Comparison of ENCODE assay signal across 8 cellular contexts in the genomic region with DNA sequence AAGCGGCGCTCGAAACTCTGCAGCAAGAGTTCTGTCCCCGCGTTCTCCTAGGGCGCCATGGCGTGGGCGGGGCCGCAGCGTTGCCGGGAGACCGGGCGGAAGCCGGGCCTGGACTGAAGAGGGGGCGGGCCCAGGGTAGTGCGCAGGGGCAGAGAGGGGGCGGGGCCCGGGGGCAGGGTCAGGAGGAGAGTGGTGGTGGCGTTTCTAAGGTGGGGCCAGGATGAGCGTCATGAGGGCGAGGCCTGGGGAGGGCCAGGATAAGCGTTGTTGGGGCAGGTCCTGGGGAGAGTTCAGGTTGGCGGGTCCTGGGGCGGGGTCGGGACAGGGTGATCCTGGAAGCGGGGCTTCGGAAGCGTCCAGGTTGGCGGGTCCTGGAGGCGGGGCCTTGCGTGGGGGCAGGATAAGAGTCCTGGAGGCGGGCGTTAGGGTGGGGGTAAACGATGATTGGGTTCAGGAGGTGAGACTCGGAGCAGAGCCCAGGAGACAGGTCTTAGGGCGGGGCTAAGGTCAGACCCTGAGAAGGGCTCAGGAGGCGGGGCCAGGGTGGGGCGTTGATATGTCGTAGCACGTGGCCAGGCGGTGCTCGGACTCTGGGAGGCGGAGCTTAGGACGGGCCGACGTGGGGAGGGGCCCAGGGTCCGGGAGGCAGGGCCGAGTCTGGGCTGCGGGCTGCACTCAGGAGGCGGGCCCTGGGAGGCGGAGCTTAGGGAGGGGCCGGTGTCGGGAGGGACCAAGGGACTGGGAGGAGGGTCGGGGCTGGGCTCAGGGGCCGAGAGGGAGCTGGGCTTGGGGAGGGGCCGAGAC.
DNase-seq lines count a peak whose midpoint lies in the region; ATAC-seq and TF ChIP-seq lines count a peak whose summit lies in the region.
"Not testable (repeated sequence)": the region's sequence is repeated elsewhere in the genome, so short reads cannot be mapped to it uniquely, and the experiment has no call there.

No MANE protein-coding gene starts in this region.

- not testable (repeated sequence) for H3K4me1 Mint-ChIP-seq in IgD-negative memory B cell
- peaks cover 25% of the 10 kb centered on the region for H3K4me1 Mint-ChIP-seq in activated T-cell treated with anti-CD3 and anti-CD28 coated beads, Interleukin-2, amount 50 U/mL, for 24 hours (ENCODE audit: low read depth)

- not testable (repeated sequence) for H3K9me3 Mint-ChIP-seq in IgD-negative memory B cell; activated T-cell treated with anti-CD3 and anti-CD28 coated beads, Interleukin-2, amount 50 U/mL, for 24 hours

- H3K4me1 ChIP-seq in mucosa of rectum (ENCODE audit: control insufficient read depth in 2 of 2, insufficient read depth in 2 of 2, low read length in 2 of 2) = not testable (repeated sequence)

- peak overlapping the region; percentile 88 to 96 (median 94) for H3K4me3 Mint-ChIP-seq in IgD-negative memory B cell
- H3K4me3 Mint-ChIP-seq in activated T-cell treated with anti-CD3 and anti-CD28 coated beads, Interleukin-2, amount 50 U/mL, for 24 hours = peak overlapping the region; percentile 93

- peak overlapping the region; percentile 47 to 77 for H3K9ac ChIP-seq in mucosa of rectum (ENCODE audit: low read depth in 1 of 2, low read length in 2 of 2)

- H3K27me3 ChIP-seq in mucosa of rectum (ENCODE audit: control insufficient read depth in 2 of 2, insufficient read depth in 2 of 2, low read length in 2 of 2) = not testable (repeated sequence)

- H3K36me3 ChIP-seq in mucosa of rectum (ENCODE audit: control insufficient read depth in 2 of 2, insufficient read depth in 2 of 2, low read length in 2 of 2) = not testable (repeated sequence)

- not testable (repeated sequence) for H3K27me3 Mint-ChIP-seq in IgD-negative memory B cell; activated T-cell treated with anti-CD3 and anti-CD28 coated beads, Interleukin-2, amount 50 U/mL, for 24 hours

- peak overlapping the region; percentile 70 to 72 for H3K4me3 ChIP-seq in mucosa of rectum (ENCODE audit: low read length in 2 of 2)

- DNase-seq in DMS 273 treated with DMSO at 0.1 percent for 48 hours (lab: John Stamatoyannopoulos, UW) (peak; percentile 92), OCI-M1 (lab: John Stamatoyannopoulos, UW) (peak; percentile 99), erythroblast (lab: John Stamatoyannopoulos, UW) (peak; percentile 97 to 98)
- peak; percentile 98 for DNase-seq in activated T-cell treated with anti-CD3 and anti-CD28 coated beads, Interleukin-2, amount 50 U/mL, for 24 hours
- peak; percentile 99 for DNase-seq in stimulated activated CD8-positive, alpha-beta memory T cell treated with anti-CD3 and anti-CD28 coated beads, Interleukin-4, amount 100 ng/mL, for 48 hours

- not testable (repeated sequence) for H3K36me3 Mint-ChIP-seq in IgD-negative memory B cell
- peaks cover 18% of the 10 kb centered on the region for H3K36me3 Mint-ChIP-seq in activated T-cell treated with anti-CD3 and anti-CD28 coated beads, Interleukin-2, amount 50 U/mL, for 24 hours (ENCODE audit: low read depth)

- not testable (repeated sequence) for TF ChIP-seq POLR2A in erythroblast (IDR thresholded peaks at IDR 0.05; ENCODE audit: low read length)

- H3K9me3 ChIP-seq in mucosa of rectum (ENCODE audit: control insufficient read depth in 2 of 2, low read length in 2 of 2) = not testable (repeated sequence)

- peak; percentile 98 for ATAC-seq in GM21576 (IDR thresholded peaks at IDR 0.05; ENCODE audit: unreplicated experiment)

- peak overlapping the region; percentile 90 to 95 (median 92) for H3K27ac Mint-ChIP-seq in IgD-negative memory B cell
- peak overlapping the region; percentile 99 for H3K27ac Mint-ChIP-seq in activated T-cell treated with anti-CD3 and anti-CD28 coated beads, Interleukin-2, amount 50 U/mL, for 24 hours

- H3K27ac ChIP-seq in mucosa of rectum (ENCODE audit: low read depth in 2 of 2, low read length in 2 of 2) = peak overlapping the region; percentile 70 to 82

Comparison
In these comparisons a context has a peak if more than half of its experiments do, and no peak if none do; other contexts are left out.
1. Peak in every context shown above with its lines: DNase-seq, ATAC-seq, H3K4me3 ChIP-seq and H3K27ac ChIP-seq.